In the genomic region with DNA sequence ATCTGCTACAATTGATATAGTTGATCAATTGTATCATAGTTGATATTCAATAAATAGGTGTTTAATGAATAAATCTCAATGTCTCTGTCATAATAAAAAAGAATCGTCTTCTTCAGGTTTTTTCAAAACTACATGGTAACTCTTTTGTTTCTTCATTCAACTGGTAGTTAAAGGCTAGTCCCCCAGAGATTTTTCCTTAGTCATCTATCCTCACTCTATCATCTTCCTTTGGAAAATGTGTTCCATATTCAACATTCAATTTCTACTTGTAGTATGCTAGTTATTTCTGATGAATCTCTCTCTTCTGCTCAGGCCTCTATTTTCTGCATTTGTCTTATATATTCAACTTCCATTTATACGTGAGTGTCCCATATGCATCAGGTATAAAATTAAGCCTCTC, we compare ENCODE assay signal across 18 cellular contexts.
DNase-seq lines count a peak whose midpoint lies in the region; ATAC-seq, FAIRE-seq and TF ChIP-seq lines count a peak whose summit lies in the region.
"Had no signal": no experiment of that assay in that cellular context is flagged by ENCODE, and none has a peak within 500 bp of the region (broad histone marks: within the 10 kb centered on the region; RNA-seq: fewer than 3 reads in every experiment).

No MANE protein-coding gene starts in this region.

- H3K4me2 ChIP-seq in PC-9: no peak overlapping the region
- H3K4me2 ChIP-seq in K562 (ENCODE audit: insufficient read depth, low read length): no peak overlapping the region
- H3K4me2 ChIP-seq: A549; BLaER1 treated with 17β-estradiol and CSF1 and Interleukin-3, amounts not matched to agents 10 nM and 100 nM had no signal

- no peaks in the 10 kb centered on the region for H4K20me1 ChIP-seq in PC-9 (ENCODE audit: insufficient read depth)
- H4K20me1 ChIP-seq in K562 (replicated peaks; ENCODE audit: control insufficient read depth, insufficient read depth, low read length): no peaks in the 10 kb centered on the region
- H4K20me1 ChIP-seq: BLaER1 treated with 17β-estradiol and CSF1 and Interleukin-3, amounts not matched to agents 10 nM and 100 nM had no signal

- peak; percentile 58 for FAIRE-seq in D721Med (lab: Jason Lieb, UNC)
- no peak for FAIRE-seq in K562 (lab: Jason Lieb, UNC)
- FAIRE-seq: A549, G401.6, GM12891 had no signal

- H3K4me1 ChIP-seq in PC-9 (replicated peaks; ENCODE audit: insufficient read depth) (no peaks in the 10 kb centered on the region), K562 (replicated peaks in 1 of 2; ENCODE audit: control insufficient read depth in 2 of 2, insufficient read depth in 2 of 2, low read length in 2 of 2) (no peaks in the 10 kb centered on the region)
- H3K4me1 ChIP-seq: A549; BLaER1 treated with 17β-estradiol and CSF1 and Interleukin-3, amounts not matched to agents 10 nM and 100 nM had no signal

- no peaks in the 10 kb centered on the region for H3F3A ChIP-seq in PC-9 (ENCODE audit: insufficient read depth, low read depth)

- CTCF ChIA-PET in PC-9 (lab: Charles Lee): no interaction called here
- CTCF ChIA-PET in K562 (lab: Yijun Ruan, JAX; ENCODE audit: low intra/inter-chr PET ratio): no interaction called here

- H3K9ac ChIP-seq in K562 (ENCODE audit: insufficient read depth in 1 of 2, low read depth in 2 of 2, low read length in 2 of 2): no peak overlapping the region
- H3K9ac ChIP-seq: BLaER1 treated with 17β-estradiol and CSF1 and Interleukin-3, amounts not matched to agents 10 nM and 100 nM had no signal

- H3K9me3 ChIP-seq in PC-9 (ENCODE audit: insufficient read depth, low read depth) (no peaks in the 10 kb centered on the region), K562 (replicated peaks; ENCODE audit: control insufficient read depth, insufficient read depth, low read depth, low read length) (no peaks in the 10 kb centered on the region)
- H3K9me3 ChIP-seq: A549; BLaER1 treated with 17β-estradiol and CSF1 and Interleukin-3, amounts not matched to agents 10 nM and 100 nM had no signal

- H3K79me2 ChIP-seq in PC-9 (ENCODE audit: low read depth): no peaks in the 10 kb centered on the region
- H3K79me2 ChIP-seq in K562 (ENCODE audit: control insufficient read depth, insufficient read depth, low read length): no peaks in the 10 kb centered on the region

- H3K27me3 ChIP-seq in PC-9 (ENCODE audit: insufficient read depth, low read depth): no peaks in the 10 kb centered on the region
- H3K27me3 ChIP-seq in K562 (ENCODE audit: control insufficient read depth in 2 of 2, insufficient read depth in 2 of 2, low read length in 2 of 2): no peaks in the 10 kb centered on the region
- H3K27me3 ChIP-seq: BLaER1 treated with 17β-estradiol and CSF1 and Interleukin-3, amounts not matched to agents 10 nM and 100 nM had no signal

- intact Hi-C loops in PC-9 (cut with micrococcal nuclease; ENCODE audit: unreplicated experiment) (no loop called here), K562 (cut with micrococcal nuclease) (no loop called here)

- H3K4me3 ChIP-seq in PC-9 (no peak overlapping the region), K562 (no peak overlapping the region)
- H3K4me3 ChIP-seq: A549; BLaER1 treated with 17β-estradiol and CSF1 and Interleukin-3, amounts not matched to agents 10 nM and 100 nM had no signal

- no peaks in the 10 kb centered on the region for H3K9me1 ChIP-seq in K562 (ENCODE audit: control insufficient read depth, insufficient read depth, low read length)

- WGBS in K562 (ENCODE audit: insufficient coverage, low coverage, missing lambda C conversion rate): 15% methylated on average over 2 of the region's 2 CpGs

- ATAC-seq in K562: peak; percentile 46
- ATAC-seq: A549 had no signal

- TF ChIP-seq POLR2A in K562 (conservative IDR thresholded peaks at IDR 0.05): no peak

- H3K27ac ChIP-seq in PC-9 (no peak overlapping the region), K562 (ENCODE audit: extremely low read depth, low read depth, low read length) (no peak overlapping the region)
- H3K27ac ChIP-seq: 22Rv1; A549; BLaER1 treated with 17β-estradiol and CSF1 and Interleukin-3, amounts not matched to agents 10 nM and 100 nM; C4-2B had no signal

- BruUV-seq in PC-9 (replicated peaks; lab: Mats Ljungman, UMichigan) (no TSS peak), K562 (replicated peaks; lab: Mats Ljungman, UMichigan) (no TSS peak)

- H2AFZ ChIP-seq in PC-9 (peak overlapping the region; percentile 37; the same call in 1 of the 2 replicates), K562 (ENCODE audit: low read depth, low read length) (no peak overlapping the region)

- in situ Hi-C loops in K562 (cut with MboI): no loop called here

- POLR2A ChIA-PET in PC-9 (lab: Charles Lee; ENCODE audit: unreplicated experiment) (no interaction called here), K562 (lab: Yijun Ruan, JAX) (no interaction called here)

- H3K36me3 ChIP-seq in PC-9 (ENCODE audit: low read depth): no peaks in the 10 kb centered on the region
- no peaks in the 10 kb centered on the region for H3K36me3 ChIP-seq in K562 (ENCODE audit: control insufficient read depth, insufficient read depth, low read length)
- H3K36me3 ChIP-seq: BLaER1 treated with 17β-estradiol and CSF1 and Interleukin-3, amounts not matched to agents 10 nM and 100 nM had no signal

- TF ChIP-seq CTCF in D721Med (IDR thresholded peaks at IDR 0.05; ENCODE audit: insufficient read depth, missing control alignments): no peak
- no peak for TF ChIP-seq CTCF in PC-9 (conservative IDR thresholded peaks at IDR 0.05)
- no peak for TF ChIP-seq CTCF in K562 (IDR thresholded peaks at IDR 0.05 in 2 of 3, conservative IDR thresholded peaks at IDR 0.05 in 1 of 3; ENCODE audit: insufficient read depth in 2 of 3, low read depth in 1 of 3, low read length in 3 of 3)

- no peak for TF ChIP-seq RAD21 in K562 (CRISPR knock-in tag; conservative IDR thresholded peaks at IDR 0.05 in 1 of 2, IDR thresholded peaks at IDR 0.05 in 1 of 2)

- H3K9me2 ChIP-seq in PC-9 (ENCODE audit: insufficient read depth): 0 out of 2 replicates have a peak, but pooled peaks cover 7% of the 10 kb centered on the region

- DNase-seq in D721Med (ENCODE audit: insufficient read length, low spot score): no peak
- DNase-seq in PC-9: no peak
- no peak for DNase-seq in K562 (ENCODE audit: extremely low read depth in 1 of 4, low spot score in 3 of 4)
- DNase-seq in NCI-H2196 treated with DMSO at 0.1 percent for 48 hours (lab: John Stamatoyannopoulos, UW; ENCODE audit: unreplicated experiment): no peak
- no peak for DNase-seq in NCI-H2227 (lab: John Stamatoyannopoulos, UW; ENCODE audit: unreplicated experiment)
- DNase-seq: AML-193; CD4-positive, alpha-beta memory T cell; CD4-positive, CD25-positive, alpha-beta regulatory T cell; CD8-positive, alpha-beta memory T cell; COR-L47; DMS79 treated with DMSO at 0.1 percent for 48 hours; GF-D8 had no signal

- TF ChIP-seq EP300 in K562 (IDR thresholded peaks at IDR 0.05; ENCODE audit: low read length): no peak

TF ChIP-seq in K562, 482 proteins besides CTCF, POLR2A, EP300 and RAD21:
- peak; percentile 59 for TF ChIP-seq ZNF316 (IDR thresholded peaks at IDR 0.05)
- peak; percentile 43 for TF ChIP-seq MAFG (tag; conservative IDR thresholded peaks at IDR 0.05)
- TF ChIP-seq C11orf30 (IDR thresholded peaks at IDR 0.05; ENCODE audit: low read depth): peak; percentile 59
- no peak for TF ChIP-seq ZNF79 (CRISPR knock-in tag; IDR thresholded peaks at IDR 0.05; ENCODE audit: low read depth)
- no peak for TF ChIP-seq RBM25 (IDR thresholded peaks at IDR 0.05; ENCODE audit: low read depth, low read length, severe bottlenecking)
- no peak for TF ChIP-seq RBM14 (IDR thresholded peaks at IDR 0.05; ENCODE audit: borderline replicate concordance, insufficient read depth, low read depth, low read length)
- TF ChIP-seq CBX1 (IDR thresholded peaks at IDR 0.05; ENCODE audit: low read depth): no peak
- no peak for TF ChIP-seq IRF2 (CRISPR knock-in tag; IDR thresholded peaks at IDR 0.05)
- TF ChIP-seq SRSF3 (IDR thresholded peaks at IDR 0.05; ENCODE audit: insufficient read depth, low read length): no peak
